In genomic region chr10:114458955-114459354, GRCh38 we compare ENCODE assay signal across 1 cellular context.
A peak's percentile ranks its signal among the peaks of the same experiment; 100 is the strongest.
TF ChIP-seq lines count a peak whose summit lies in the region.

No MANE protein-coding gene starts in this region.

TF ChIP-seq in GM12878, 131 proteins besides CTCF, POLR2A, EP300 and RAD21 (continued from another document):
- TF ChIP-seq ZNF687 (IDR thresholded peaks at IDR 0.05): no peak
- peak; percentile 52; the same call in 1 of the 2 replicates for TF ChIP-seq SMC3 (IDR thresholded peaks at IDR 0.05; ENCODE audit: borderline replicate concordance, low read length)
- no peak for TF ChIP-seq SRF (IDR thresholded peaks at IDR 0.05; ENCODE audit: low read depth in 2 of 2, low read length in 2 of 2)
- TF ChIP-seq MYC (IDR thresholded peaks at IDR 0.05; ENCODE audit: insufficient read depth, insufficient read length, insufficient replicate concordance, low read length, severe bottlenecking): no peak
- peak; percentile 56; the same call in 1 of the 2 replicates for TF ChIP-seq SPI1 (IDR thresholded peaks at IDR 0.05; ENCODE audit: borderline replicate concordance, insufficient read depth, low read depth, low read length)
- TF ChIP-seq TCF3 (IDR thresholded peaks at IDR 0.05; ENCODE audit: borderline replicate concordance, insufficient read depth, low read depth, low read length): no peak
- TF ChIP-seq NRF1 (conservative IDR thresholded peaks at IDR 0.05; ENCODE audit: low read depth, low read length): no peak
- no peak for TF ChIP-seq IRF5 (IDR thresholded peaks at IDR 0.05; ENCODE audit: borderline replicate concordance)
- TF ChIP-seq RAD51 (IDR thresholded peaks at IDR 0.05): peak; percentile 45; the same call in 1 of the 2 replicates
- TF ChIP-seq ATF7 (IDR thresholded peaks at IDR 0.05; ENCODE audit: low read depth): no peak
- TF ChIP-seq JUND (IDR thresholded peaks at IDR 0.05; ENCODE audit: low read depth, low read length): no peak
- TF ChIP-seq ESRRA (IDR thresholded peaks at IDR 0.05; ENCODE audit: low read length): no peak
- no peak for TF ChIP-seq SUZ12 (IDR thresholded peaks at IDR 0.05; ENCODE audit: unreplicated experiment)
- no peak for TF ChIP-seq HDAC2 (IDR thresholded peaks at IDR 0.05)
- TF ChIP-seq RELB (IDR thresholded peaks at IDR 0.05; ENCODE audit: low read depth): no peak
- no peak for TF ChIP-seq E2F8 (IDR thresholded peaks at IDR 0.05; ENCODE audit: low read depth, partially characterized antibody)
- no peak for TF ChIP-seq PRDM15 (CRISPR knock-in tag; IDR thresholded peaks at IDR 0.05)
- no peak for TF ChIP-seq SMAD5 (IDR thresholded peaks at IDR 0.05; ENCODE audit: low read depth)
- 0 out of 2 replicates have a peak, but pooled peaks have one; percentile 28 for TF ChIP-seq YY1 (IDR thresholded peaks at IDR 0.05; ENCODE audit: low read depth, low read length)
- TF ChIP-seq JUNB (IDR thresholded peaks at IDR 0.05): no peak
- TF ChIP-seq STAT3 (IDR thresholded peaks at IDR 0.05; ENCODE audit: low read depth, low read length): no peak
- TF ChIP-seq POLR2AphosphoS5 (IDR thresholded peaks at IDR 0.05; ENCODE audit: low read length): no peak
- no peak for TF ChIP-seq CBX5 (IDR thresholded peaks at IDR 0.05; ENCODE audit: low read depth)
- TF ChIP-seq CEBPB (IDR thresholded peaks at IDR 0.05; ENCODE audit: borderline replicate concordance in 1 of 2, low read depth in 2 of 2, low read length in 2 of 2): no peak
- peak; percentile 45 for TF ChIP-seq USF1 (IDR thresholded peaks at IDR 0.05; ENCODE audit: borderline replicate concordance, extremely low read length, insufficient read depth, low read depth, low read length)
- no peak for TF ChIP-seq ZBED1 (IDR thresholded peaks at IDR 0.05; ENCODE audit: borderline replicate concordance)
- TF ChIP-seq ETV6 (conservative IDR thresholded peaks at IDR 0.05 in 1 of 2, IDR thresholded peaks at IDR 0.05 in 1 of 2; ENCODE audit: borderline replicate concordance in 1 of 2, low read depth in 1 of 2): no peak
- no peak for TF ChIP-seq BCL11A (IDR thresholded peaks at IDR 0.05; ENCODE audit: low read depth, low read length)
- TF ChIP-seq CBFB (IDR thresholded peaks at IDR 0.05; ENCODE audit: low read depth): no peak
- TF ChIP-seq NR2F1 (conservative IDR thresholded peaks at IDR 0.05): no peak
- TF ChIP-seq KAT2A (conservative IDR thresholded peaks at IDR 0.05; ENCODE audit: control insufficient read depth, low read depth, low read length): no peak
- no peak for TF ChIP-seq POLR2AphosphoS2 (IDR thresholded peaks at IDR 0.05; ENCODE audit: low read depth, low read length)
- TF ChIP-seq PAX5 (IDR thresholded peaks at IDR 0.05; ENCODE audit: borderline replicate concordance, low read depth, low read length): no peak
- no peak for TF ChIP-seq STAT1 (conservative IDR thresholded peaks at IDR 0.05)
